ENCODE assay signal across 8 cellular contexts in the genomic region with DNA sequence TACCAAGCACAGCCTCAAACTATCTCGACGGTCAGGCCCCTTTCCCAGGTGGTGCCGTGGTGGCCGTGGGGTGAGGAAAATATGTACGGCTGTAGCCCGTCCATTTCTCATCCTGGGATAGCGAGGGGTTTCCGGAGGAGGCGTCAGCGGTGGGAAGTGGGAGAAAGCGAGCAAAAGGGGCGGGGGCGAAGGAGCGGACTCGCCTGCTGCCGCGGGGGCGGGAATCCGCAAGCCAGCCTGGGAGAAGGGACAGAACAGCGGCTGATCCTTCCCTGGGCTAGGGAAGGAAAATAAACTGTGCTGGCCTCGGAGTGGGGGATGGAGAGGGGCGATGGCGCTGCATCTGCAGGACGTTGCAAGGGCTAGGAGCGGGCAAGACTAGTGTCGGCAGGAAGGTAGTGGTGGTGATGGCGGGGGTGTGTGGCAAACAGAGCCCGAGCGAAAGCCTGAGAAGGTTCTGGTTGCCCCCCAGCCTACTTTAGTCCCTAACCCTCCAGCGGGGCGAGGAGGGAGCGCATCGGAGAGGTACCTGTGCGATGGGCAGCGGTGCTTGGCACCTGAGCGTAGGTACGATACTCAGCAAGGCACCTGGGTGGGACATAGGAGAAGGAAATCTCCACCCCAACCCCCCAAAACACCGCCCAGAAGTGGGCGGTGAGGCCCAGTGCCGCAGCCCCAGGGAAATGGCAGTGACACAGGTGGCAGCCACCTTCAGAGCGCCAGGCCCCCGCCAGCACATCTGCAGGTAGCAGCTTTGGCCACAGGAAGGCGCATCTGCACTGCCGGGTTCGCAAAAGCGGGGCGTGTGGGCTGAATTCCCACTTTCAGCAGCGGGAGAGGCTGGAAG. TPM values are rescaled to one million over a fixed set of nuclear protein-coding genes. Genes with fewer than 3 reads are reported as not detected.
DNase-seq lines count a peak whose midpoint lies in the region; ATAC-seq, FAIRE-seq and TF ChIP-seq lines count a peak whose summit lies in the region.

No MANE protein-coding gene starts in this region.

- peak; percentile 65 for ATAC-seq in omental fat pad (ENCODE audit: low FRiP score)
- no peak for ATAC-seq in HG02870 (IDR thresholded peaks at IDR 0.05; ENCODE audit: unreplicated experiment)

- TF ChIP-seq CTCF in endothelial cell of umbilical vein (IDR thresholded peaks at IDR 0.05; ENCODE audit: extremely low read depth in 1 of 2, insufficient read depth in 1 of 2, low read depth in 1 of 2, low read length in 2 of 2) (peak; percentile 43 to 58), omental fat pad (IDR thresholded peaks at IDR 0.05) (peak in 2 of 3 donors; percentile 8 to 37)

- dilution Hi-C loops in endothelial cell of umbilical vein (cut with MboI; ENCODE audit: extremely low pct_ligation_motif_present, low sequenced_read_pairs): loop anchor here (25.0 kb wide), 1 partner anchor 187 kb away; a partner anchor contains a TSS

- no peak overlapping the region for H3K9ac ChIP-seq in endothelial cell of umbilical vein (replicated peaks; ENCODE audit: extremely low read depth, insufficient read depth, low read length)

- H3K4me1 ChIP-seq in endothelial cell of umbilical vein (ENCODE audit: control insufficient read depth, extremely low read depth, insufficient read depth, low read length): peaks cover 11% of the 10 kb centered on the region

- intact Hi-C loops in endothelial cell of umbilical vein (cut with micrococcal nuclease): no loop called here

- peak; percentile 52 for DNase-seq in DMS153 (lab: John Stamatoyannopoulos, UW)
- DNase-seq in HK-2 (ENCODE audit: unreplicated experiment): peak; percentile 28
- peak; percentile 19 to 67 for DNase-seq in SHP77 (lab: John Stamatoyannopoulos, UW)
- DNase-seq in endothelial cell of umbilical vein (ENCODE audit: low read depth, low spot score): peak; percentile 13
- peak; percentile 62 for DNase-seq in omental fat pad (ENCODE audit: low spot score)
- DNase-seq in ureter (ENCODE audit: low spot score): no peak
- DNase-seq in A172 (ENCODE audit: low spot score): no peak

- no peak overlapping the region for H3K27ac ChIP-seq in endothelial cell of umbilical vein (ENCODE audit: insufficient read depth, low read depth, low read length)

- FAIRE-seq in endothelial cell of umbilical vein (lab: Jason Lieb, UNC): no peak

- no peaks in the 10 kb centered on the region for H3K9me1 ChIP-seq in endothelial cell of umbilical vein (replicated peaks; ENCODE audit: control insufficient read depth, extremely low read depth, insufficient read depth, low read length)

- no TSS peak for BruUV-seq in endothelial cell of umbilical vein (replicated peaks; lab: Mats Ljungman, UMichigan)

- H3K4me2 ChIP-seq in endothelial cell of umbilical vein (ENCODE audit: insufficient read depth, low read length): peak overlapping the region; percentile 64

- peak overlapping the region; percentile 19 to 41 (median 22) for H3K4me3 ChIP-seq in endothelial cell of umbilical vein (replicated peaks in 1 of 3; ENCODE audit: insufficient read depth in 1 of 3, low read depth in 1 of 3, low read length in 3 of 3)

- no peak for TF ChIP-seq POLR2A in endothelial cell of umbilical vein (IDR thresholded peaks at IDR 0.05; ENCODE audit: low read depth, low read length)

- H2AFZ ChIP-seq in endothelial cell of umbilical vein (ENCODE audit: low read depth, low read length): peak overlapping the region; percentile 86

- H3K36me3 ChIP-seq in endothelial cell of umbilical vein (ENCODE audit: control insufficient read depth in 2 of 2, extremely low read depth in 1 of 2, insufficient read depth in 2 of 2, low read length in 2 of 2): no peaks in the 10 kb centered on the region

- peaks cover 37 to 40% of the 10 kb centered on the region in 2 experiments for H3K27me3 ChIP-seq in endothelial cell of umbilical vein (ENCODE audit: control insufficient read depth in 2 of 2, insufficient read depth in 2 of 2, low read length in 2 of 2)

- no peaks in the 10 kb centered on the region for H3K9me3 ChIP-seq in endothelial cell of umbilical vein (replicated peaks; ENCODE audit: control insufficient read depth, insufficient read depth, low read length)

- CTCF ChIA-PET in endothelial cell of umbilical vein (lab: Charles Lee): interaction anchor here (0.6 to 1.9 kb wide), 6 partner anchors 11 to 505 kb away, joined by 3 to 4 read pairs (median 4); no protein-coding TSS in a partner anchor

- no peaks in the 10 kb centered on the region for H3K79me2 ChIP-seq in endothelial cell of umbilical vein (ENCODE audit: control insufficient read depth, insufficient read depth, low read length)

- no peaks in the 10 kb centered on the region for H4K20me1 ChIP-seq in endothelial cell of umbilical vein (replicated peaks; ENCODE audit: control insufficient read depth, extremely low read depth, insufficient read depth, low read length)

- POLR2A ChIA-PET in endothelial cell of umbilical vein (lab: Charles Lee): no interaction called here

TF ChIP-seq in endothelial cell of umbilical vein, 7 proteins besides CTCF, POLR2A, EP300 and RAD21:
- TF ChIP-seq EZH2 (IDR thresholded peaks at IDR 0.05; ENCODE audit: borderline replicate concordance, low read depth, low read length, severe bottlenecking) (peak; percentile 37), GATA2 (IDR thresholded peaks at IDR 0.05; ENCODE audit: insufficient read depth, insufficient read length, low read depth, low read length) (no peak)

RNA-seq across cellular contexts. Expression of a gene that starts 49.9 kb away (rescaled TPM):
- total RNA-seq in endothelial cell of umbilical vein: 46.1 and 55.4 TPM in 2 replicates
- polyA plus RNA-seq in endothelial cell of umbilical vein: 25.2 and 32.2 TPM in 2 replicates
- polyA plus RNA-seq in endothelial cell of umbilical vein (2011; cell fraction: cytosol; rRNA removed): 36.1 and 46.3 TPM in 2 replicates
- polyA plus RNA-seq in endothelial cell of umbilical vein (2011; cell fraction: nucleus; rRNA removed): 30.9 and 37.8 TPM in 2 replicates
- 41.2 and 88.7 TPM in 2 replicates for polyA plus RNA-seq in endothelial cell of umbilical vein (2012)
- polyA minus RNA-seq in endothelial cell of umbilical vein: 35.1 and 37.3 TPM in 2 replicates
- polyA minus RNA-seq in endothelial cell of umbilical vein (2011; cell fraction: cytosol; rRNA and poly(A)+ RNA removed): not detected
- 37.3 and 66.7 TPM in 2 replicates for polyA minus RNA-seq in endothelial cell of umbilical vein (2011; cell fraction: nucleus; rRNA and poly(A)+ RNA removed)
- total RNA-seq in omental fat pad: 1 to 10 TPM in 3 of 4 donors, not detected in 1; 1.3 to 4.4 (median 2.0) TPM
- total RNA-seq in ureter: 0.73 TPM
- not detected in 2 replicates for total RNA-seq in A172 (2014; rRNA removed; shearing (Covaris generic))

Comparison
In these comparisons a context has a peak if more than half of its experiments do, and no peak if none do; other contexts are left out.
1. DNase-seq: peak in DMS153 (single experiment), HK-2 (single experiment), SHP77 (2 of 2), endothelial cell of umbilical vein (single experiment) and omental fat pad (single experiment); none in ureter (single experiment) and A172 (single experiment).